In the genomic region with DNA sequence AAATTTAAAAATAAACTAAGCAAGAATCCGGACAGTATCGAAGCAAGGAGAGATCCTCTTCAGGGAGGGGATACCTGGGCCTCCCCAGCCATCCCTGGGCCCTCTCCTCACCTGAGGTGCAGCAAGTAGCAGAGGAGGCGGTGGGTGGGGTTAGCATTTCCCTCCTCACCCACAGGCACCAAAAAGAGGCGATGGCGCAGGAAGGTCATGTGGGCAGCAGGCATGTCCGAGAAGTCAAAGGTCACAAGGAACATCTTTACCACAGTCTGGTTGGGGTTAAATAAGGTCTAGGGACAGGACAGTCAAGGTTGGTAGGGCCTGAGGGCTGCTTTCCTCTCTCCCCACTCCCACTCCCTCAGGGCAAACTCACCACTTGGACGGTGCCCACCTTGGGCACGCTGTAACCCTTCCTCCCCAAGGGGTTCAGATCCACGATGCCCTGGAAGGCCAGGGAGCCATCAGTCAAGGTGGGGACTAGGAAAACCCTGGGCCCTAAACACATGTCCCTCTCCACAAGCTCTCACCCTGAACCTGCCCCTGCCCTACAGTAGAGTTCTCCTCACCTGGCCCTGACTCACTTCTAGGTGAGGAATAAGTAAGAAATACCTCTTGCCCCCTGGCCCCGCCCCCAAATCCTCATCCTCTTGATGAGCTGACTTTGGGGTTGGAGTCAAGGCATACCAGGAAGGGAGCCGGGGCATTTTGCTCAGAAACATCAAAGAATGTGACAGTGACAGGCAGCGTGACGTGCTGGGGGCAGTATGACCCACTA, we compare ENCODE assay signal across 13 cellular contexts.
"Had no signal": no experiment of that assay in that cellular context is flagged by ENCODE, and none has a peak within 500 bp of the region (broad histone marks: within the 10 kb centered on the region; RNA-seq: fewer than 3 reads in every experiment).

No MANE protein-coding gene starts in this region.

- ATAC-seq: activated CD8-positive, alpha-beta T cell treated with anti-CD3 and anti-CD28 coated beads for 36 hours; body of pancreas; right cardiac atrium; stimulated activated memory B cell treated with anti-CD40 and anti-IgM and Interleukin-4, amounts not matched to agents 10 μg/mL and 1 μg/mL and 100 μg/mL, for 72 hours had no signal

- H3K9me3 ChIP-seq: body of pancreas, SJSA1, transverse colon had no signal

- H3K4me3 Mint-ChIP-seq: activated CD8-positive, alpha-beta T cell treated with anti-CD3 and anti-CD28 coated beads for 36 hours; stimulated activated memory B cell treated with anti-CD40 and anti-IgM and Interleukin-4, amounts not matched to agents 10 μg/mL and 1 μg/mL and 100 μg/mL, for 72 hours; T-helper 2 cell treated with Interferon-gamma antibody and Interleukin-4, amounts not matched to agents 5 μg/mL and 100 μg/mL, for 36 hours had no signal

- DNase-seq: activated CD8-positive, alpha-beta memory T cell treated with anti-CD3 and anti-CD28 coated beads, Interleukin-2, amount 50 U/mL, for 4 hours; activated CD8-positive, alpha-beta T cell treated with anti-CD3 and anti-CD28 coated beads for 36 hours; activated naive CD4-positive, alpha-beta T cell treated with anti-CD3 and anti-CD28 coated beads, Interleukin-2, amount 50 U/mL, for 16 hours; body of pancreas; foreskin melanocyte; right cardiac atrium; SW 1271; transverse colon had no signal

- H3K27me3 Mint-ChIP-seq: activated CD8-positive, alpha-beta T cell treated with anti-CD3 and anti-CD28 coated beads for 36 hours; progenitor cell of endocrine pancreas; stimulated activated memory B cell treated with anti-CD40 and anti-IgM and Interleukin-4, amounts not matched to agents 10 μg/mL and 1 μg/mL and 100 μg/mL, for 72 hours had no signal

- H3K4me3 ChIP-seq: body of pancreas, SJSA1, smooth muscle cell, transverse colon had no signal

- H3K9me3 Mint-ChIP-seq: activated CD8-positive, alpha-beta T cell treated with anti-CD3 and anti-CD28 coated beads for 36 hours; stimulated activated memory B cell treated with anti-CD40 and anti-IgM and Interleukin-4, amounts not matched to agents 10 μg/mL and 1 μg/mL and 100 μg/mL, for 72 hours; T-helper 2 cell treated with Interferon-gamma antibody and Interleukin-4, amounts not matched to agents 5 μg/mL and 100 μg/mL, for 36 hours had no signal

- H3K27ac Mint-ChIP-seq: activated CD8-positive, alpha-beta T cell treated with anti-CD3 and anti-CD28 coated beads for 36 hours; progenitor cell of endocrine pancreas; stimulated activated memory B cell treated with anti-CD40 and anti-IgM and Interleukin-4, amounts not matched to agents 10 μg/mL and 1 μg/mL and 100 μg/mL, for 72 hours had no signal

- H3K27me3 ChIP-seq: body of pancreas, SJSA1, transverse colon had no signal

- H3K27ac ChIP-seq: body of pancreas, SJSA1, transverse colon had no signal

- H3K4me2 ChIP-seq: smooth muscle cell had no signal
